ENCODE assay signal across 20 cellular contexts in genomic region chrX:147565239-147565638, GRCh38.
DNase-seq lines count a peak whose midpoint lies in the region; ATAC-seq, FAIRE-seq and TF ChIP-seq lines count a peak whose summit lies in the region.
"Had no signal": no experiment of that assay in that cellular context is flagged by ENCODE, and none has a peak within 500 bp of the region (broad histone marks: within the 10 kb centered on the region; RNA-seq: fewer than 3 reads in every experiment).

No MANE protein-coding gene starts in this region.

- BruUV-seq in PC-9 (replicated peaks; lab: Mats Ljungman, UMichigan) = no TSS peak
- BruUV-seq in endothelial cell of umbilical vein (replicated peaks; lab: Mats Ljungman, UMichigan) = no TSS peak

- 48 to 91% (median 65%) methylated on average over 1 of the region's 1 CpG for WGBS in spleen, 5 donors

- FAIRE-seq in endothelial cell of umbilical vein (lab: Jason Lieb, UNC) = no peak
- FAIRE-seq: GM12878, K562, RCC 7860 had no signal

- H3K36me3 ChIP-seq in PC-9 (ENCODE audit: low read depth) (no peaks in the 10 kb centered on the region), endothelial cell of umbilical vein (ENCODE audit: control insufficient read depth in 2 of 2, extremely low read depth in 1 of 2, insufficient read depth in 2 of 2, low read length in 2 of 2) (no peaks in the 10 kb centered on the region), spleen (no peaks in the 10 kb centered on the region)
- H3K36me3 ChIP-seq: BLaER1 had no signal

- H2AFZ ChIP-seq in PC-9 (peak overlapping the region; percentile 30; the same call in 1 of the 2 replicates), endothelial cell of umbilical vein (ENCODE audit: low read depth, low read length) (no peak overlapping the region)

- no peaks in the 10 kb centered on the region for H3K79me2 ChIP-seq in PC-9 (ENCODE audit: low read depth)
- H3K79me2 ChIP-seq in endothelial cell of umbilical vein (ENCODE audit: control insufficient read depth, insufficient read depth, low read length) = no peaks in the 10 kb centered on the region

- ATAC-seq in omental fat pad (ENCODE audit: low FRiP score) (peak; percentile 59), HG03439 (IDR thresholded peaks at IDR 0.05; ENCODE audit: unreplicated experiment) (no peak), HG03025 (IDR thresholded peaks at IDR 0.05; ENCODE audit: low FRiP score, unreplicated experiment) (no peak)
- ATAC-seq in stimulated activated effector memory CD8-positive, alpha-beta T cell treated with anti-CD3 and anti-CD28 coated beads, Interleukin-12 subunit alpha, Interleukin-12 subunit beta, amount 100 ng/mL, for 72 hours = no peak
- ATAC-seq: GM12878, K562 had no signal

- H3K9me3 ChIP-seq in PC-9 (ENCODE audit: insufficient read depth, low read depth) (0 out of 2 replicates have a peak, but pooled peaks cover 3% of the 10 kb centered on the region), endothelial cell of umbilical vein (replicated peaks; ENCODE audit: control insufficient read depth, insufficient read depth, low read length) (no peaks in the 10 kb centered on the region), spleen (no peaks in the 10 kb centered on the region)
- H3K9me3 ChIP-seq: BLaER1 had no signal

- no peak overlapping the region for H3K27ac Mint-ChIP-seq in stimulated activated effector memory CD8-positive, alpha-beta T cell treated with anti-CD3 and anti-CD28 coated beads, Interleukin-12 subunit alpha, Interleukin-12 subunit beta, amount 100 ng/mL, for 72 hours
- H3K27ac Mint-ChIP-seq: CD8-positive, alpha-beta memory T cell had no signal

- H3K4me3 Mint-ChIP-seq in stimulated activated effector memory CD8-positive, alpha-beta T cell treated with anti-CD3 and anti-CD28 coated beads, Interleukin-12 subunit alpha, Interleukin-12 subunit beta, amount 100 ng/mL, for 72 hours = no peak overlapping the region
- H3K4me3 Mint-ChIP-seq: CD8-positive, alpha-beta memory T cell had no signal

- H4K20me1 ChIP-seq in PC-9 (ENCODE audit: insufficient read depth) (no peaks in the 10 kb centered on the region), endothelial cell of umbilical vein (replicated peaks; ENCODE audit: control insufficient read depth, extremely low read depth, insufficient read depth, low read length) (no peaks in the 10 kb centered on the region)
- H4K20me1 ChIP-seq: BLaER1 had no signal

- H3K4me2 ChIP-seq in PC-9 = peak overlapping the region; percentile 10
- H3K4me2 ChIP-seq in endothelial cell of umbilical vein (ENCODE audit: insufficient read depth, low read length) = no peak overlapping the region
- H3K4me2 ChIP-seq: BLaER1 had no signal

- dilution Hi-C loops in endothelial cell of umbilical vein (cut with MboI; ENCODE audit: extremely low pct_ligation_motif_present, low sequenced_read_pairs) = no loop called here

- no peaks in the 10 kb centered on the region for H3F3A ChIP-seq in PC-9 (ENCODE audit: insufficient read depth, low read depth)

- no peak overlapping the region for H3K9ac ChIP-seq in endothelial cell of umbilical vein (replicated peaks; ENCODE audit: extremely low read depth, insufficient read depth, low read length)
- H3K9ac ChIP-seq: BLaER1 had no signal

- H3K9me2 ChIP-seq in PC-9 (ENCODE audit: insufficient read depth) = no peaks in the 10 kb centered on the region; the same call in 1 of the 2 replicates

- no peaks in the 10 kb centered on the region for H3K9me1 ChIP-seq in endothelial cell of umbilical vein (replicated peaks; ENCODE audit: control insufficient read depth, extremely low read depth, insufficient read depth, low read length)

- TF ChIP-seq POLR2A in endothelial cell of umbilical vein (IDR thresholded peaks at IDR 0.05; ENCODE audit: low read depth, low read length) (no peak), spleen (IDR thresholded peaks at IDR 0.05) (no peak)

- no peaks in the 10 kb centered on the region for H3K4me1 Mint-ChIP-seq in stimulated activated effector memory CD8-positive, alpha-beta T cell treated with anti-CD3 and anti-CD28 coated beads, Interleukin-12 subunit alpha, Interleukin-12 subunit beta, amount 100 ng/mL, for 72 hours
- H3K4me1 Mint-ChIP-seq: CD8-positive, alpha-beta memory T cell had no signal

- H3K27me3 ChIP-seq in PC-9 (ENCODE audit: insufficient read depth, low read depth) = no peaks in the 10 kb centered on the region
- no peaks in the 10 kb centered on the region for H3K27me3 ChIP-seq in endothelial cell of umbilical vein (ENCODE audit: control insufficient read depth in 2 of 2, insufficient read depth in 2 of 2, low read length in 2 of 2)
- H3K27me3 ChIP-seq in spleen (replicated peaks in 1 of 7) = no peaks in the 10 kb centered on the region

- no peaks in the 10 kb centered on the region for H3K9me3 Mint-ChIP-seq in stimulated activated effector memory CD8-positive, alpha-beta T cell treated with anti-CD3 and anti-CD28 coated beads, Interleukin-12 subunit alpha, Interleukin-12 subunit beta, amount 100 ng/mL, for 72 hours

- no peak for TF ChIP-seq CTCF in PC-9 (conservative IDR thresholded peaks at IDR 0.05)
- TF ChIP-seq CTCF in endothelial cell of umbilical vein (IDR thresholded peaks at IDR 0.05; ENCODE audit: extremely low read depth in 1 of 2, insufficient read depth in 1 of 2, low read depth in 1 of 2, low read length in 2 of 2) = no peak
- TF ChIP-seq CTCF in omental fat pad (IDR thresholded peaks at IDR 0.05) = no peak
- no peak for TF ChIP-seq CTCF in spleen (IDR thresholded peaks at IDR 0.05 in 8 of 11, conservative IDR thresholded peaks at IDR 0.05 in 3 of 11)

- no peak overlapping the region for H3K4me3 ChIP-seq in PC-9
- H3K4me3 ChIP-seq in endothelial cell of umbilical vein (replicated peaks in 1 of 3; ENCODE audit: insufficient read depth in 1 of 3, low read depth in 1 of 3, low read length in 3 of 3) = no peak overlapping the region
- no peak overlapping the region for H3K4me3 ChIP-seq in spleen
- H3K4me3 ChIP-seq: BLaER1, GM12878, K562 had no signal

- POLR2A ChIA-PET in PC-9 (lab: Charles Lee; ENCODE audit: unreplicated experiment) (no interaction called here), endothelial cell of umbilical vein (lab: Charles Lee) (no interaction called here)

- no peak overlapping the region for H3K27ac ChIP-seq in PC-9
- no peak overlapping the region for H3K27ac ChIP-seq in endothelial cell of umbilical vein (ENCODE audit: insufficient read depth, low read depth, low read length)
- H3K27ac ChIP-seq in spleen = no peak overlapping the region
- H3K27ac ChIP-seq: BLaER1, HL-60 had no signal

- intact Hi-C loops in PC-9 (cut with micrococcal nuclease; ENCODE audit: unreplicated experiment) (no loop called here), endothelial cell of umbilical vein (cut with micrococcal nuclease) (no loop called here), spleen (cut with DNase I; ENCODE audit: low total_unique reads) (no loop called here)

- DNase-seq in GM04503 (ENCODE audit: low read depth) = peak; percentile 2
- no peak for DNase-seq in PC-9
- DNase-seq in endothelial cell of umbilical vein (ENCODE audit: low read depth, low spot score) = no peak
- DNase-seq in omental fat pad (ENCODE audit: low spot score) = no peak
- DNase-seq in spleen = no peak
- DNase-seq in stimulated activated effector memory CD8-positive, alpha-beta T cell treated with anti-CD3 and anti-CD28 coated beads, Interleukin-12 subunit alpha, Interleukin-12 subunit beta, amount 100 ng/mL, for 72 hours (ENCODE audit: low spot score in 2 of 2) = no peak
- DNase-seq: CD8-positive, alpha-beta memory T cell; DMS 273 treated with DMSO at 0.1 percent for 48 hours; EL; NCI-H1105; NCI-H187; NCI-H774; SIG-M5 had no signal

- CTCF ChIA-PET in PC-9 (lab: Charles Lee) = no interaction called here
- CTCF ChIA-PET in endothelial cell of umbilical vein (lab: Charles Lee) = no interaction called here

- peaks cover 13% of the 10 kb centered on the region for H3K4me1 ChIP-seq in PC-9 (replicated peaks; ENCODE audit: insufficient read depth)
- no peaks in the 10 kb centered on the region for H3K4me1 ChIP-seq in endothelial cell of umbilical vein (ENCODE audit: control insufficient read depth, extremely low read depth, insufficient read depth, low read length)
- H3K4me1 ChIP-seq in spleen = no peaks in the 10 kb centered on the region
- H3K4me1 ChIP-seq: BLaER1 had no signal

- H3K36me3 Mint-ChIP-seq in stimulated activated effector memory CD8-positive, alpha-beta T cell treated with anti-CD3 and anti-CD28 coated beads, Interleukin-12 subunit alpha, Interleukin-12 subunit beta, amount 100 ng/mL, for 72 hours = no peaks in the 10 kb centered on the region
- H3K36me3 Mint-ChIP-seq: CD8-positive, alpha-beta memory T cell had no signal

TF ChIP-seq in endothelial cell of umbilical vein, 7 proteins besides CTCF, POLR2A, EP300 and RAD21:
- TF ChIP-seq GATA2 (IDR thresholded peaks at IDR 0.05; ENCODE audit: insufficient read depth, insufficient read length, low read depth, low read length) (no peak), JUN (IDR thresholded peaks at IDR 0.05; ENCODE audit: borderline replicate concordance, insufficient read depth, insufficient read length, low read depth) (no peak), FOS (IDR thresholded peaks at IDR 0.05; ENCODE audit: borderline replicate concordance, insufficient read depth, low read length) (peak; percentile 27), MAX (IDR thresholded peaks at IDR 0.05; ENCODE audit: insufficient read depth, insufficient read length) (no peak)
